Comparison of ENCODE assay signal across 8 cellular contexts in the genomic region with DNA sequence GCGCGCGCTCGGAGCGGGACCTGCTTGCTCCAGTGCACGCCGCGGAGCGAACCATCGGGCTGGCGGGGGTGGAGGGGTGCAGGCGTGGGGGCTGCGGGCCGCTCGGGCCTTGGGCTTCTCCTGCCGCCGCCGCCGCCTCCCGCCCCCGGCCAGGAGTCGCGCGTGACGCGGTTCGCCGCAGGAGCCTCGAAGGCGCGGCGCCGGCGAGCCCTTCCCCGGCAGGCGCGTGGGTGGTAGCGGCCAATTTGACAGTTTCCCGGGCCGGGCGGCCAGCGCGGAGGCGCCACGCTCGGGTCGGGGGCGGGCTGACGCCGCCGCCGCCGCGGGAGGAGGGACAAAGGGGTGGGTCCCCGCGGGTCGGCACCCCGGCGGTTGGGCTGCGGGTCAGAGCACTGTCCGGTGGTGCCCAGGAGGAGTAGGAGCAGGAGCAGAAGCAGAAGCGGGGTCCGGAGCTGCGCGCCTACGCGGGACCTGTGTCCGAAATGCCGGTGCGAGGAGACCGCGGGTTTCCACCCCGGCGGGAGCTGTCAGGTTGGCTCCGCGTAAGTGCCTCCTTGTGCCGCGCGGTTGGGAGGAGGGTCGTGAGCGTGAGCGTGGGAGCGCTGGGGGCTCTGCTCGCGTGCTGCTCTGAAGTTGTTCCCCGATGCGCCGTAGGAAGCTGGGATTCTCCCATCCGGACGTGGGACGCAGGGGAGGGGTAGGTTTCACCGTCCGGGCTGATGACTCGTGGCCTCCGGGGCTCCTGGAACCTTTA. TPM values are rescaled to one million over a fixed set of nuclear protein-coding genes. Genes with fewer than 3 reads are reported as not detected.
A peak's percentile ranks its signal among the peaks of the same experiment; 100 is the strongest.
DNase-seq lines count a peak whose midpoint lies in the region; ATAC-seq and TF ChIP-seq lines count a peak whose summit lies in the region.

A gene (plus strand): TSS at position 387 of the 754 bp plus-strand sequence. CDS start 96 bp downstream, at position 483.

- H3K27ac Mint-ChIP-seq in activated T-helper 1 cell treated with anti-CD3 and anti-CD28 coated beads, Interleukin-12 subunit alpha, Interleukin-12 subunit beta, Interleukin-2, Interleukin-4 antibody, amounts not matched to agents 30 ng/mL and 10 ng/mL and 1 ng/mL, durations not matched to agents 14 hours and 24 hours and 36 hours: peak within 1 kb of the TSS; percentile 69
- peak within 1 kb of the TSS in 1 of 2 donors; percentile 69 for H3K27ac Mint-ChIP-seq in natural killer cell

- H3K4me3 Mint-ChIP-seq in activated T-helper 1 cell treated with anti-CD3 and anti-CD28 coated beads, Interleukin-12 subunit alpha, Interleukin-12 subunit beta, Interleukin-2, Interleukin-4 antibody, amounts not matched to agents 30 ng/mL and 10 ng/mL and 1 ng/mL, durations not matched to agents 14 hours and 24 hours and 36 hours: peak within 1 kb of the TSS; percentile 82
- H3K4me3 Mint-ChIP-seq in natural killer cell: peak within 1 kb of the TSS; percentile 87

- DNase-seq in NCI-H524 (lab: John Stamatoyannopoulos, UW) (peak; percentile 4 to 25), NCI-H524 treated with DMSO at 0.1 percent for 48 hours (lab: John Stamatoyannopoulos, UW) (no peak), NCI-H526 (lab: John Stamatoyannopoulos, UW) (peak; percentile 20 to 79), fibroblast of the aortic adventitia (ENCODE audit: low read depth) (peak; percentile 51), natural killer cell (peak; percentile 37), thyroid gland (peak; percentile 71 to 82)
- peak; percentile 63 for DNase-seq in activated T-helper 1 cell treated with anti-CD3 and anti-CD28 coated beads, Interleukin-12 subunit alpha, Interleukin-12 subunit beta, Interleukin-2, Interleukin-4 antibody, amounts not matched to agents 30 ng/mL and 10 ng/mL and 1 ng/mL, durations not matched to agents 14 hours and 24 hours and 36 hours (ENCODE audit: low spot score)

- intact Hi-C loops in activated T-helper 1 cell treated with anti-CD3 and anti-CD28 coated beads, Interleukin-12 subunit alpha, Interleukin-12 subunit beta, Interleukin-2, Interleukin-4 antibody, amounts not matched to agents 30 ng/mL and 10 ng/mL and 1 ng/mL, durations not matched to agents 14 hours and 24 hours and 36 hours (cut with micrococcal nuclease): loop anchor here (2.0 to 5.0 kb wide), 4 partner anchors 19 to 521 kb away; a partner anchor contains a TSS
- intact Hi-C loops in natural killer cell (cut with micrococcal nuclease): no loop called here
- intact Hi-C loops in thyroid gland (cut with DNase I): no loop called here

- H3K27ac ChIP-seq in thyroid gland: peak within 1 kb of the TSS; percentile 33 to 88 (median 68)

- H3K4me1 Mint-ChIP-seq in activated T-helper 1 cell treated with anti-CD3 and anti-CD28 coated beads, Interleukin-12 subunit alpha, Interleukin-12 subunit beta, Interleukin-2, Interleukin-4 antibody, amounts not matched to agents 30 ng/mL and 10 ng/mL and 1 ng/mL, durations not matched to agents 14 hours and 24 hours and 36 hours (ENCODE audit: low read depth): peaks cover 74% of the 10 kb centered on the region
- H3K4me1 Mint-ChIP-seq in natural killer cell: peaks cover 24 to 34% of the 10 kb centered on the region in 2 donors

- no peaks in the 10 kb centered on the region for H3K9me3 ChIP-seq in thyroid gland

- H3K27me3 ChIP-seq in thyroid gland: no peaks in the 10 kb centered on the region

- peak in 1 of 2 donors; percentile 63 for TF ChIP-seq POLR2A in thyroid gland (IDR thresholded peaks at IDR 0.05)

- H3K9me3 Mint-ChIP-seq in activated T-helper 1 cell treated with anti-CD3 and anti-CD28 coated beads, Interleukin-12 subunit alpha, Interleukin-12 subunit beta, Interleukin-2, Interleukin-4 antibody, amounts not matched to agents 30 ng/mL and 10 ng/mL and 1 ng/mL, durations not matched to agents 14 hours and 24 hours and 36 hours: no peaks in the 10 kb centered on the region
- H3K9me3 Mint-ChIP-seq in natural killer cell: no peaks in the 10 kb centered on the region

- H3K4me3 ChIP-seq in fibroblast of the aortic adventitia (ENCODE audit: low read depth, low read length) (peak within 1 kb of the TSS; percentile 89), thyroid gland (replicated peaks in 1 of 3) (peak within 1 kb of the TSS; percentile 55 to 69 (median 62))

- H3K4me1 ChIP-seq in thyroid gland: peaks cover 26 to 65% of the 10 kb centered on the region in 2 donors

- no peaks in the 10 kb centered on the region for H3K36me3 Mint-ChIP-seq in activated T-helper 1 cell treated with anti-CD3 and anti-CD28 coated beads, Interleukin-12 subunit alpha, Interleukin-12 subunit beta, Interleukin-2, Interleukin-4 antibody, amounts not matched to agents 30 ng/mL and 10 ng/mL and 1 ng/mL, durations not matched to agents 14 hours and 24 hours and 36 hours (ENCODE audit: low read depth)
- H3K36me3 Mint-ChIP-seq in natural killer cell: no peaks in the 10 kb centered on the region

- H3K27me3 Mint-ChIP-seq in activated T-helper 1 cell treated with anti-CD3 and anti-CD28 coated beads, Interleukin-12 subunit alpha, Interleukin-12 subunit beta, Interleukin-2, Interleukin-4 antibody, amounts not matched to agents 30 ng/mL and 10 ng/mL and 1 ng/mL, durations not matched to agents 14 hours and 24 hours and 36 hours (ENCODE audit: insufficient read depth): peaks cover 18% of the 10 kb centered on the region
- peaks cover 5 to 12% of the 10 kb centered on the region in 2 donors for H3K27me3 Mint-ChIP-seq in natural killer cell (ENCODE audit: low read depth in 2 of 2)

- TF ChIP-seq CTCF in fibroblast of the aortic adventitia (IDR thresholded peaks at IDR 0.05; ENCODE audit: insufficient read depth, low read length) (no peak), natural killer cell (IDR thresholded peaks at IDR 0.05) (no peak), thyroid gland (IDR thresholded peaks at IDR 0.05) (no peak)

- WGBS in thyroid gland, 2 donors: 1 to 4% methylated on average over 13 to 27 of the region's 95 CpGs

- ATAC-seq in HG02623 (IDR thresholded peaks at IDR 0.05; ENCODE audit: unreplicated experiment): peak; percentile 35
- ATAC-seq in natural killer cell: peak; percentile 66 to 75 (median 69)

- H3K36me3 ChIP-seq in thyroid gland: no peaks in the 10 kb centered on the region

RNA-seq across cellular contexts. Expression of the gene that starts here (rescaled TPM):
- 19.3 and 20.7 TPM in 2 replicates for total RNA-seq in activated T-helper 1 cell treated with anti-CD3 and anti-CD28 coated beads, Interleukin-12 subunit alpha, Interleukin-12 subunit beta, Interleukin-2, Interleukin-4 antibody, amounts not matched to agents 30 ng/mL and 10 ng/mL and 1 ng/mL, durations not matched to agents 14 hours and 24 hours and 36 hours
- total RNA-seq in fibroblast of the aortic adventitia (ENCODE audit: low replicate concordance): 61.7 and 105 TPM in 2 replicates
- 1 to 10 TPM; 6.8 to 10.0 (median 9.6) TPM for total RNA-seq in natural killer cell
- 100 to 1,000 TPM; 200 to 266 (median 232) TPM for total RNA-seq in thyroid gland
